8 cellular contexts compared by ENCODE assay signal in the genomic region with DNA sequence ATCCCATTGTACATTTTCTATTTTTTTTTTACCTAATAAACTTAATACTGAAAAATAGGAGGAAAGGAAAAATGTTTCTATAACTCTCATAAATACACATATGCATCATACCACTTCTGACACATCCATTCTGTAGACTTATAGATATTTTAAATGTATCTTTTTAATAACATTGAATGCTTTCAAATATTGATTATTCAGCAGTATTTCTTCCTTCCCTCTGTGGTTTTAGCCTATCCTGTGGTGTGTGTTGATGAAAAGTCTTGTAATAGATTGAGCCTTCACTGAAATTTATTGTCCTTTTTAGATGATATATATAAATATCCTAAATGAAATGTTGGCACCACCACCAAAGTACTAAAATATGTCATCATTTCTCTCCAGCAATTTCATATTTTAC.
"Had no signal": no experiment of that assay in that cellular context is flagged by ENCODE, and none has a peak within 500 bp of the region (broad histone marks: within the 10 kb centered on the region; RNA-seq: fewer than 3 reads in every experiment).

No MANE protein-coding gene starts in this region.

- ATAC-seq: GM23338, HCT116 had no signal

- H3K36me3 ChIP-seq: HAP-1 had no signal

- H3K4me3 Mint-ChIP-seq: GM23338, HFFc6, IgD-negative memory B cell had no signal

- H3K27ac Mint-ChIP-seq: GM23338, HFFc6, IgD-negative memory B cell had no signal

- H3K9me3 ChIP-seq: HAP-1 had no signal

- H3K27ac ChIP-seq: HL-60 had no signal

- DNase-seq: H7, HFFc6, KG1 had no signal

- H3K9me3 Mint-ChIP-seq: GM23338, IgD-negative memory B cell had no signal

- H3K4me1 Mint-ChIP-seq: IgD-negative memory B cell had no signal

- H3K36me3 Mint-ChIP-seq: IgD-negative memory B cell had no signal

- H3K4me3 ChIP-seq: GM23338, HAP-1 had no signal

- H3K4me2 ChIP-seq: GM23338 had no signal

- H2AFZ ChIP-seq: GM23338 had no signal

- H3K27me3 Mint-ChIP-seq: IgD-negative memory B cell had no signal
